ENCODE assay signal across 30 cellular contexts in genomic region chr12:130665753-130666152, GRCh38. TPM values are rescaled to one million over a fixed set of nuclear protein-coding genes. Genes with fewer than 3 reads are reported as not detected.
"Had no signal": no experiment of that assay in that cellular context is flagged by ENCODE, and none has a peak within 500 bp of the region (broad histone marks: within the 10 kb centered on the region; RNA-seq: fewer than 3 reads in every experiment).

No MANE protein-coding gene starts in this region.

- H3K27ac ChIP-seq: Peyer's patch, WERI-Rb-1 had no signal

- H3K4me1 ChIP-seq: Peyer's patch had no signal

- H3K36me3 ChIP-seq: Peyer's patch, WERI-Rb-1 had no signal

- DNase-seq: activated CD4-positive, alpha-beta memory T cell treated with anti-CD3 and anti-CD28 coated beads, Interleukin-2, amount 10 ng/mL, durations not matched to agents 7 days and 5 days; activated CD4-positive, alpha-beta T cell treated with anti-CD3 and anti-CD28 coated beads for 1 hour; activated CD4-positive, alpha-beta T cell treated with anti-CD3 and anti-CD28 coated beads for 48 hours; activated CD4-positive, CD25-positive, alpha-beta regulatory T cell; activated CD8-positive, alpha-beta memory T cell treated with anti-CD3 and anti-CD28 coated beads for 24 hours; activated CD8-positive, alpha-beta memory T cell treated with anti-CD3 and anti-CD28 coated beads, Interleukin-2, amount 10 ng/mL, durations not matched to agents 7 days and 5 days; activated CD8-positive, alpha-beta memory T cell treated with anti-CD3 and anti-CD28 coated beads, Interleukin-2, amount 50 U/mL, for 48 hours; activated effector memory CD4-positive, alpha-beta T cell treated with Interleukin-2 at 50 U/mL for 16 hours; activated naive CD4-positive, alpha-beta T cell treated with anti-CD3 and anti-CD28 coated beads, Interleukin-2, amount 10 ng/mL, durations not matched to agents 7 days and 5 days; activated naive CD8-positive, alpha-beta T cell treated with anti-CD3 and anti-CD28 coated beads, Interleukin-2, amount 50 U/mL, for 24 hours; activated T-cell treated with anti-CD3 and anti-CD28 coated beads, Interleukin-2, amount 50 U/mL, for 48 hours; anterior cingulate cortex; central memory CD4-positive, alpha-beta T cell; NCI-H1105; NCI-H1417 treated with DMSO at 0.1 percent for 48 hours; NCI-H187 treated with DMSO at 0.1 percent for 48 hours; NCI-H2081; NCI-H2171 treated with DMSO at 0.1 percent for 48 hours; NCI-H2227 treated with DMSO at 0.1 percent for 48 hours; NCI-H446; NCI-H524; NK-92 treated with Interleukin-12 subunit alpha and Interleukin-12 subunit beta, amount 100 ng/mL, for 24 hours; PC-3; Right ventricle myocardium superior; RPMI8226; T-helper 1 cell; T-helper 2 cell; T-helper 9 cell; WERI-Rb-1 had no signal

- H3K4me3 ChIP-seq: Peyer's patch had no signal

- H3K27me3 ChIP-seq: Peyer's patch had no signal

- H3K9me3 ChIP-seq: Peyer's patch had no signal

RNA-seq across cellular contexts. Expression of gene RIMBP2, which starts 50.3 kb away (rescaled TPM):
- total RNA-seq: activated CD4-positive, alpha-beta memory T cell treated with anti-CD3 and anti-CD28 coated beads, Interleukin-2, amount 10 ng/mL, durations not matched to agents 7 days and 5 days; activated CD8-positive, alpha-beta memory T cell treated with anti-CD3 and anti-CD28 coated beads, Interleukin-2, amount 10 ng/mL, durations not matched to agents 7 days and 5 days; PC-3; Right ventricle myocardium superior had no signal
